In genomic region chr2:99430614-99431258, GRCh38 we compare ENCODE assay signal across 11 cellular contexts. TPM values are rescaled to one million over a fixed set of nuclear protein-coding genes. Genes with fewer than 3 reads are reported as not detected.
A peak's percentile ranks its signal among the peaks of the same experiment; 100 is the strongest.
DNase-seq lines count a peak whose midpoint lies in the region; ATAC-seq and TF ChIP-seq lines count a peak whose summit lies in the region.
"Had no signal": no experiment of that assay in that cellular context is flagged by ENCODE, and none has a peak within 500 bp of the region (broad histone marks: within the 10 kb centered on the region; RNA-seq: fewer than 3 reads in every experiment).

No MANE protein-coding gene starts in this region.

- CTCF ChIA-PET in activated naive CD4-positive, alpha-beta T cell treated with anti-CD3 and anti-CD28 coated beads for 36 hours (lab: Charles Lee): no interaction called here

- no peaks in the 10 kb centered on the region for H3K9me3 ChIP-seq in thoracic aorta
- H3K9me3 ChIP-seq in heart right ventricle: no peaks in the 10 kb centered on the region

- H3K9me3 Mint-ChIP-seq in activated naive CD4-positive, alpha-beta T cell treated with anti-CD3 and anti-CD28 coated beads for 36 hours: no peaks in the 10 kb centered on the region
- H3K9me3 Mint-ChIP-seq: neural progenitor cell had no signal

- WGBS in heart right ventricle, 2 donors: 76 to 79% methylated on average over 4 of the region's 4 CpGs

- DNase-seq in activated naive CD4-positive, alpha-beta T cell treated with anti-CD3 and anti-CD28 coated beads for 36 hours: no peak
- no peak for DNase-seq in activated naive CD4-positive, alpha-beta T cell treated with Interleukin-2 at 50 U/mL for 16 hours
- DNase-seq in fibroblast of villous mesenchyme (ENCODE audit: low read depth) (peak; percentile 76), thoracic aorta (ENCODE audit: low spot score) (no peak), heart right ventricle (no peak)
- DNase-seq: KBM-7, NCI-H524 had no signal

- ATAC-seq in thoracic aorta (ENCODE audit: insufficient number of reproducible peaks, low FRiP score, low read depth) (peak; percentile 88), heart right ventricle (no peak), HG03432 (IDR thresholded peaks at IDR 0.05; ENCODE audit: unreplicated experiment) (no peak), GM18505 (IDR thresholded peaks at IDR 0.05; ENCODE audit: unreplicated experiment) (no peak)

- no peaks in the 10 kb centered on the region for H3K27me3 Mint-ChIP-seq in activated naive CD4-positive, alpha-beta T cell treated with anti-CD3 and anti-CD28 coated beads for 36 hours (ENCODE audit: low read depth)

- H3K27me3 ChIP-seq in thoracic aorta (replicated peaks; ENCODE audit: insufficient read depth) (no peaks in the 10 kb centered on the region), heart right ventricle (no peaks in the 10 kb centered on the region)
- H3K27me3 ChIP-seq: neural progenitor cell had no signal

- intact Hi-C loops in activated naive CD4-positive, alpha-beta T cell treated with anti-CD3 and anti-CD28 coated beads for 36 hours (cut with micrococcal nuclease): no loop called here
- intact Hi-C loops in heart right ventricle (cut with DNase I): no loop called here

- no peak for TF ChIP-seq POLR2A in GM18505 (IDR thresholded peaks at IDR 0.05; ENCODE audit: borderline replicate concordance, extremely low read depth, insufficient read depth, insufficient read length)

- H3K27ac Mint-ChIP-seq in activated naive CD4-positive, alpha-beta T cell treated with anti-CD3 and anti-CD28 coated beads for 36 hours: peak overlapping the region; percentile 10
- H3K27ac Mint-ChIP-seq: neural progenitor cell had no signal

- H3K27ac ChIP-seq in VCaP (peak overlapping the region; percentile 31; the same call in 1 of the 2 replicates), thoracic aorta (peak overlapping the region; percentile 57 to 59), heart right ventricle (peak overlapping the region in 1 of 10 donors; percentile 6)
- H3K27ac ChIP-seq: neural progenitor cell had no signal

- H3K36me3 Mint-ChIP-seq in activated naive CD4-positive, alpha-beta T cell treated with anti-CD3 and anti-CD28 coated beads for 36 hours (ENCODE audit: low read depth): peaks cover 23% of the 10 kb centered on the region

- TF ChIP-seq CTCF in VCaP (conservative IDR thresholded peaks at IDR 0.05) (no peak), fibroblast of villous mesenchyme (IDR thresholded peaks at IDR 0.05; ENCODE audit: insufficient read depth, low read depth, low read length) (no peak), thoracic aorta (IDR thresholded peaks at IDR 0.05) (no peak), heart right ventricle (IDR thresholded peaks at IDR 0.05) (no peak)

- H3K4me1 ChIP-seq in thoracic aorta (ENCODE audit: control insufficient read depth in 1 of 2, low read depth in 2 of 2) (peaks cover 7 to 18% of the 10 kb centered on the region in 2 donors), heart right ventricle (peaks cover 0 to 14% (median 7%) of the 10 kb centered on the region in 9 donors)
- H3K4me1 ChIP-seq: neural progenitor cell had no signal

- peaks cover 9% of the 10 kb centered on the region for H3K36me3 ChIP-seq in thoracic aorta
- H3K36me3 ChIP-seq in heart right ventricle: peaks cover 0 to 95% (median 22%) of the 10 kb centered on the region in 9 donors

- no peak overlapping the region for H3K4me3 ChIP-seq in fibroblast of villous mesenchyme (ENCODE audit: low read depth, low read length)
- peak overlapping the region; percentile 19 for H3K4me3 ChIP-seq in thoracic aorta
- no peak overlapping the region for H3K4me3 ChIP-seq in heart right ventricle
- H3K4me3 ChIP-seq: neural progenitor cell had no signal

- H3K4me1 Mint-ChIP-seq in activated naive CD4-positive, alpha-beta T cell treated with anti-CD3 and anti-CD28 coated beads for 36 hours (ENCODE audit: low read depth): peaks cover 14% of the 10 kb centered on the region

- H3K4me3 Mint-ChIP-seq in activated naive CD4-positive, alpha-beta T cell treated with anti-CD3 and anti-CD28 coated beads for 36 hours: no peak overlapping the region
- H3K4me3 Mint-ChIP-seq: neural progenitor cell had no signal

RNA-seq across cellular contexts. Expression of gene REV1, which starts 59.1 kb away (rescaled TPM):
- 10 to 100 TPM; 29.6 to 32.3 TPM for total RNA-seq in activated naive CD4-positive, alpha-beta T cell treated with anti-CD3 and anti-CD28 coated beads for 36 hours
- total RNA-seq in fibroblast of villous mesenchyme (40.6 and 44.0 TPM in 2 replicates), thoracic aorta (100 to 1,000 TPM in 1 of 2 donors, 10 to 100 TPM in 1; 48.3 to 107 TPM), heart right ventricle (10 to 100 TPM; 26.3 to 83.1 (median 31.6) TPM)
- 10 to 100 TPM in 1 of 2 donors, 1 to 10 TPM in 1; 9.6 to 25.3 TPM for polyA plus RNA-seq in heart right ventricle
